36 cellular contexts compared by ENCODE assay signal in the genomic region with DNA sequence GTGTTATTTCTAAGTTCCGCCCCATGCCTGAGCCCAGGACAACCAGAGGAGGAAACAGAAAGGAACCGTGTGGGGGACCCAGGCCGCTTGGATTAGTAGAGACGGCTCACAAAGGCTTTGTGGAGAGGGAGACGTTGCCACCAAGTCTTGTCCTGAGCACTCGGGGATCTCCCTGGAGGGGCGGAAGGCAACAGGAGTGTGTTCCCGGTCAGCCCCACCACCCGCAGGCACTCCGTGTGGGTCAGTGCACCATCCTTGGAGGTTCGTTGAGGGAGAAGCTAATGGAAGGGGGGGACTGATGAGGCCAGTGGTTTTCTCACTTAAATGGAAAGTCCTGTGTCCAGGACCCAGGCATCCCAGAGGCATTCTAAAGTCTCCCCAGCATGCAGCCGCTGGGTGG. TPM values are rescaled to one million over a fixed set of nuclear protein-coding genes. Genes with fewer than 3 reads are reported as not detected.
"Had no signal": no experiment of that assay in that cellular context is flagged by ENCODE, and none has a peak within 500 bp of the region (broad histone marks: within the 10 kb centered on the region; RNA-seq: fewer than 3 reads in every experiment).

No MANE protein-coding gene starts in this region.

- H3K4me1 Mint-ChIP-seq: activated B cell treated with CpG ODN at 0.5 μM for 24 hours; activated T-helper 17 cell treated with anti-CD3 and anti-CD28 coated beads, Interleukin-2, amount 50 U/mL, for 72 hours; T-helper 17 cell had no signal

- H3K9me3 Mint-ChIP-seq: activated B cell treated with CpG ODN at 0.5 μM for 24 hours; activated CD8-positive, alpha-beta T cell treated with anti-CD3 and anti-CD28 coated beads for 36 hours; activated T-cell treated with anti-CD3 and anti-CD28 coated beads, Interleukin-2, amount 50 U/mL, for 4 hours; activated T-helper 17 cell treated with anti-CD3 and anti-CD28 coated beads, Interleukin-2, amount 50 U/mL, for 72 hours; T-helper 2 cell treated with Interferon-gamma antibody and Interleukin-4, amounts not matched to agents 5 μg/mL and 100 μg/mL, for 36 hours had no signal

- H3K9me3 ChIP-seq: colonic mucosa, esophagus squamous epithelium had no signal

- H3K4me1 ChIP-seq: colonic mucosa, esophagus squamous epithelium, gastroesophageal sphincter had no signal

- DNase-seq: activated B cell treated with CpG ODN at 0.5 μM for 24 hours; activated CD4-positive, alpha-beta T cell treated with anti-CD3 and anti-CD28 coated beads for 48 hours; activated CD4-positive, alpha-beta T cell treated with anti-CD3 and anti-CD28 coated beads, Interleukin-2, amount 50 U/mL, for 1 hour; activated CD4-positive, alpha-beta T cell treated with anti-CD3 and anti-CD28 coated beads, Interleukin-2, amount 50 U/mL, for 48 hours; activated CD8-positive, alpha-beta memory T cell treated with anti-CD3 and anti-CD28 coated beads for 24 hours; activated CD8-positive, alpha-beta T cell treated with anti-CD3 and anti-CD28 coated beads for 36 hours; activated effector memory CD4-positive, alpha-beta T cell treated with Interleukin-2 at 50 U/mL for 16 hours; activated gamma-delta T cell treated with Interleukin-2 at 50 U/mL for 16 hours; activated naive CD4-positive, alpha-beta T cell treated with anti-CD3 and anti-CD28 coated beads, Interleukin-2, amount 50 U/mL, for 16 hours; activated naive CD4-positive, alpha-beta T cell treated with Interleukin-2 at 50 U/mL for 16 hours; activated T-cell treated with anti-CD3 and anti-CD28 coated beads, Interleukin-2, amount 50 U/mL, for 4 hours; amniotic stem cell; anterior cingulate cortex; brain microvascular endothelial cell; caudate nucleus; colonic mucosa; effector CD8-positive, alpha-beta T cell; esophagus squamous epithelium; foreskin melanocyte; head of caudate nucleus; T-helper 1 cell; T-helper 17 cell; T1000; WERI-Rb-1 had no signal

- H3K27me3 ChIP-seq: brain microvascular endothelial cell, colonic mucosa had no signal

- H3K27ac ChIP-seq: brain microvascular endothelial cell, colonic mucosa, epithelial cell of prostate, esophagus squamous epithelium, gastroesophageal sphincter, WERI-Rb-1 had no signal

- H3K4me3 ChIP-seq: colonic mucosa, esophagus squamous epithelium, gastroesophageal sphincter had no signal

- H3K36me3 Mint-ChIP-seq: activated naive CD8-positive, alpha-beta T cell had no signal

- H3K4me3 Mint-ChIP-seq: activated B cell treated with CpG ODN at 0.5 μM for 24 hours; activated CD8-positive, alpha-beta T cell treated with anti-CD3 and anti-CD28 coated beads for 36 hours; activated naive CD8-positive, alpha-beta T cell; activated T-cell treated with anti-CD3 and anti-CD28 coated beads, Interleukin-2, amount 50 U/mL, for 4 hours; activated T-helper 17 cell treated with anti-CD3 and anti-CD28 coated beads, Interleukin-2, amount 50 U/mL, for 72 hours; T-helper 17 cell; T-helper 2 cell treated with Interferon-gamma antibody and Interleukin-4, amounts not matched to agents 5 μg/mL and 100 μg/mL, for 36 hours had no signal

- ATAC-seq: activated CD4-positive, CD25-positive, alpha-beta regulatory T cell treated with anti-CD3 and anti-CD28 coated beads, Interleukin-2, amount 50 U/mL, for 24 hours; activated CD8-positive, alpha-beta T cell treated with anti-CD3 and anti-CD28 coated beads for 36 hours; activated T-cell treated with anti-CD3 and anti-CD28 coated beads, Interleukin-2, amount 50 U/mL, for 4 hours; activated T-helper 17 cell treated with anti-CD3 and anti-CD28 coated beads, Interleukin-2, amount 50 U/mL, for 72 hours; gastroesophageal sphincter; T-helper 17 cell had no signal

- H3K36me3 ChIP-seq: brain microvascular endothelial cell, colonic mucosa, esophagus squamous epithelium, gastroesophageal sphincter, WERI-Rb-1 had no signal

- H3K27ac Mint-ChIP-seq: activated B cell treated with CpG ODN at 0.5 μM for 24 hours; activated CD8-positive, alpha-beta T cell treated with anti-CD3 and anti-CD28 coated beads for 36 hours; activated naive CD8-positive, alpha-beta T cell; activated T-helper 17 cell treated with anti-CD3 and anti-CD28 coated beads, Interleukin-2, amount 50 U/mL, for 72 hours; T-helper 17 cell; T-helper 2 cell treated with Interferon-gamma antibody and Interleukin-4, amounts not matched to agents 5 μg/mL and 100 μg/mL, for 36 hours had no signal

RNA-seq across cellular contexts. Expression of gene EN2, which starts 26.7 kb away (rescaled TPM):
- total RNA-seq: activated B cell treated with CpG ODN at 0.5 μM for 24 hours; activated CD8-positive, alpha-beta T cell treated with anti-CD3 and anti-CD28 coated beads for 36 hours; activated T-cell treated with anti-CD3 and anti-CD28 coated beads, Interleukin-2, amount 50 U/mL, for 4 hours; activated T-helper 17 cell treated with anti-CD3 and anti-CD28 coated beads, Interleukin-2, amount 50 U/mL, for 72 hours; astrocyte; bronchial epithelial cell; colonic mucosa; endothelial cell of umbilical vein; fibroblast of lung; fibroblast of villous mesenchyme; glomerular endothelial cell; T-helper 17 cell had no signal
- polyA plus RNA-seq: endothelial cell of umbilical vein, fibroblast of lung had no signal
